Comparison of ENCODE assay signal across 1 cellular context in genomic region chr4:124943145-124943889, GRCh38.
TF ChIP-seq lines count a peak whose summit lies in the region.

No MANE protein-coding gene starts in this region.

TF ChIP-seq in GM23338, 12 proteins besides CTCF, POLR2A, EP300 and RAD21:
- TF ChIP-seq ZNF462 (CRISPR knock-in tag; IDR thresholded peaks at IDR 0.05) = no peak
- TF ChIP-seq ZNF331 (CRISPR knock-in tag; IDR thresholded peaks at IDR 0.05; ENCODE audit: low read depth) = no peak
- no peak for TF ChIP-seq STAT1 (IDR thresholded peaks at IDR 0.05; ENCODE audit: unreplicated experiment)
- no peak for TF ChIP-seq EZH2 (IDR thresholded peaks at IDR 0.05; ENCODE audit: low read depth, unreplicated experiment)
- TF ChIP-seq REST (IDR thresholded peaks at IDR 0.05; ENCODE audit: unreplicated experiment) = no peak
TF ChIP-seq in GM23338: peak in this region for 0.
